In genomic region chr9:136117291-136118060, GRCh38 we compare ENCODE assay signal across 8 cellular contexts. TPM values are rescaled to one million over a fixed set of nuclear protein-coding genes. Genes with fewer than 3 reads are reported as not detected.
DNase-seq lines count a peak whose midpoint lies in the region; ATAC-seq, FAIRE-seq and TF ChIP-seq lines count a peak whose summit lies in the region.

No MANE protein-coding gene starts in this region.

- intact Hi-C loops in colonic mucosa (cut with DNase I): no loop called here

- H3K9ac ChIP-seq in GM23248: peak overlapping the region; percentile 84
- H3K9ac ChIP-seq in OCI-LY1 (ENCODE audit: low read length): peak overlapping the region; percentile 85
- peak overlapping the region; percentile 84 to 86 for H3K9ac ChIP-seq in colonic mucosa (ENCODE audit: low read depth in 2 of 2, low read length in 2 of 2)
- peak overlapping the region; percentile 77 to 79 for H3K9ac ChIP-seq in mucosa of rectum (ENCODE audit: low read depth in 1 of 2, low read length in 2 of 2)

- H3K9me2 ChIP-seq in DOHH2 (replicated peaks; ENCODE audit: control insufficient read depth, low read length) (no peaks in the 10 kb centered on the region), GM23248 (ENCODE audit: insufficient read depth) (no peaks in the 10 kb centered on the region), OCI-LY1 (ENCODE audit: low read depth, low read length) (no peaks in the 10 kb centered on the region)

- H3K9me3 ChIP-seq in DOHH2 (ENCODE audit: control insufficient read depth, insufficient read depth, low read length) (no peaks in the 10 kb centered on the region), GM23248 (ENCODE audit: low read depth) (no peaks in the 10 kb centered on the region), OCI-LY1 (ENCODE audit: low read length) (no peaks in the 10 kb centered on the region), colonic mucosa (no peaks in the 10 kb centered on the region), mucosa of rectum (ENCODE audit: control insufficient read depth in 2 of 2, low read length in 2 of 2) (no peaks in the 10 kb centered on the region)

- H3K4me3 ChIP-seq in DOHH2 (ENCODE audit: low read length) (peak overlapping the region; percentile 71), GM23248 (peak overlapping the region; percentile 76), OCI-LY1 (ENCODE audit: low read depth, low read length, poor library complexity, severe bottlenecking) (peak overlapping the region; percentile 71), colonic mucosa (peak overlapping the region; percentile 83), mucosa of rectum (ENCODE audit: low read length in 2 of 2) (peak overlapping the region; percentile 72 to 78)

- H3K27ac ChIP-seq in DOHH2 (ENCODE audit: low read depth, low read length) (peak overlapping the region; percentile 57), GM23248 (peak overlapping the region; percentile 71), OCI-LY1 (ENCODE audit: low read depth, low read length, poor library complexity, severe bottlenecking) (peak overlapping the region; percentile 2), colonic mucosa (peak overlapping the region; percentile 91), mucosa of rectum (ENCODE audit: low read depth in 2 of 2, low read length in 2 of 2) (peak overlapping the region; percentile 90 to 93)

- in situ Hi-C loops in GM23248 (cut with MboI): no loop called here

- no peak for TF ChIP-seq CTCF in DOHH2 (IDR thresholded peaks at IDR 0.05; ENCODE audit: low read depth, low read length, poor library complexity, severe bottlenecking)
- TF ChIP-seq CTCF in OCI-LY1 (IDR thresholded peaks at IDR 0.05; ENCODE audit: low read length): no peak
- TF ChIP-seq CTCF in colonic mucosa (IDR thresholded peaks at IDR 0.05): no peak

- FAIRE-seq in RCC 7860 (lab: Jason Lieb, UNC): no peak

- peak overlapping the region; percentile 16; the same call in 1 of the 2 replicates for H2AFZ ChIP-seq in GM23248
- H2AFZ ChIP-seq in OCI-LY1 (ENCODE audit: low read length): no peak overlapping the region

- H3K36me3 ChIP-seq in DOHH2 (ENCODE audit: control insufficient read depth, low read length) (peaks cover 32% of the 10 kb centered on the region), GM23248 (ENCODE audit: low read depth) (no peaks in the 10 kb centered on the region), OCI-LY1 (ENCODE audit: insufficient read depth, low read length) (peaks cover 23% of the 10 kb centered on the region), colonic mucosa (no peaks in the 10 kb centered on the region), mucosa of rectum (ENCODE audit: control insufficient read depth in 2 of 2, insufficient read depth in 2 of 2, low read length in 2 of 2) (peaks cover 10 to 14% of the 10 kb centered on the region in 2 donors)

- 37 to 40% methylated on average over 25 to 30 of the region's 30 CpGs for WGBS in GM23248 (ENCODE audit: low coverage in 1 of 2, low lambda C conversion rate in 2 of 2, missing lambda C conversion rate in 2 of 2), 2 experiments

- H4K20me1 ChIP-seq in DOHH2 (ENCODE audit: control insufficient read depth, insufficient read depth, low read depth, low read length) (no peaks in the 10 kb centered on the region), GM23248 (ENCODE audit: insufficient read depth) (no peaks in the 10 kb centered on the region), OCI-LY1 (ENCODE audit: insufficient read depth, low read length) (no peaks in the 10 kb centered on the region)

- DNase-seq in GM23248: peak; percentile 57
- DNase-seq in colonic mucosa: peak; percentile 62
- no peak for DNase-seq in germinal center (ENCODE audit: low spot score)
- DNase-seq in RCC 7860 (ENCODE audit: low spot score): no peak

- H3K4me1 ChIP-seq in DOHH2 (ENCODE audit: control insufficient read depth, low read length) (peaks cover 18% of the 10 kb centered on the region), GM23248 (ENCODE audit: insufficient read depth) (peaks cover 5% of the 10 kb centered on the region; the same call in 1 of the 2 replicates), OCI-LY1 (ENCODE audit: insufficient read depth, low read length, severe bottlenecking) (peaks cover 22% of the 10 kb centered on the region), colonic mucosa (peaks cover 16% of the 10 kb centered on the region), mucosa of rectum (ENCODE audit: control insufficient read depth in 2 of 2, insufficient read depth in 2 of 2, low read length in 2 of 2) (peaks cover 25 to 29% of the 10 kb centered on the region in 2 donors)

- H3K27me3 ChIP-seq in DOHH2 (ENCODE audit: control insufficient read depth, low read length) (no peaks in the 10 kb centered on the region), GM23248 (replicated peaks; ENCODE audit: insufficient read depth) (no peaks in the 10 kb centered on the region), OCI-LY1 (ENCODE audit: insufficient read depth, low read length) (no peaks in the 10 kb centered on the region), colonic mucosa (no peaks in the 10 kb centered on the region), mucosa of rectum (ENCODE audit: control insufficient read depth in 2 of 2, insufficient read depth in 2 of 2, low read length in 2 of 2) (no peaks in the 10 kb centered on the region)

- peak overlapping the region; percentile 88 for H3K4me2 ChIP-seq in DOHH2 (ENCODE audit: low read length)
- H3K4me2 ChIP-seq in GM23248 (ENCODE audit: unreplicated experiment): peak overlapping the region; percentile 84
- H3K4me2 ChIP-seq in OCI-LY1 (ENCODE audit: low read length): peak overlapping the region; percentile 66

- H3K79me2 ChIP-seq in DOHH2 (ENCODE audit: control insufficient read depth, low read length) (peaks cover 41% of the 10 kb centered on the region), GM23248 (ENCODE audit: insufficient read depth) (peaks cover 17% of the 10 kb centered on the region), OCI-LY1 (ENCODE audit: insufficient read depth, low read length) (no peaks in the 10 kb centered on the region)

- peaks cover 8% of the 10 kb centered on the region; the same call in 1 of the 2 replicates for H3F3A ChIP-seq in DOHH2 (ENCODE audit: control insufficient read depth, insufficient read depth)
- H3F3A ChIP-seq in GM23248 (ENCODE audit: insufficient read depth): 0 out of 2 replicates have a peak, but pooled peaks cover 6% of the 10 kb centered on the region
- no peaks in the 10 kb centered on the region for H3F3A ChIP-seq in OCI-LY1 (ENCODE audit: insufficient read depth, low read length)

- no peak for ATAC-seq in HG02981 (IDR thresholded peaks at IDR 0.05; ENCODE audit: unreplicated experiment)

RNA-seq across cellular contexts. Expression of gene TMEM250, which starts 1.2 kb away (rescaled TPM):
- 69.7 and 94.0 TPM in 2 replicates for total RNA-seq in GM23248 (2014; rRNA removed; shearing (Covaris generic))
- polyA plus RNA-seq in GM23248 (2016; fragmentation: Nextera tagmentation; extraction: Ambion mirVana): 25.2 and 25.9 TPM in 2 replicates
- 10 to 100 TPM; 40.9 to 67.2 TPM for total RNA-seq in colonic mucosa

RNA-seq across cellular contexts. Expression of gene NACC2, which starts 22.4 kb away (rescaled TPM):
- 30.7 and 35.9 TPM in 2 replicates for total RNA-seq in GM23248 (2014; rRNA removed; shearing (Covaris generic))
- 5.2 and 5.3 TPM in 2 replicates for polyA plus RNA-seq in GM23248 (2016; fragmentation: Nextera tagmentation; extraction: Ambion mirVana)
- total RNA-seq in colonic mucosa: 10 to 100 TPM; 20.3 to 21.0 TPM

Comparison
In these comparisons a context has a peak if more than half of its experiments do, and no peak if none do; other contexts are left out.
1. H3K27ac ChIP-seq: peak in every context shown above with its lines; median percentile 92 in mucosa of rectum; 91 in colonic mucosa; 71 in GM23248; 57 in DOHH2; 2 in OCI-LY1.
2. DNase-seq: peak in GM23248 (single experiment) and colonic mucosa (single experiment); none in germinal center (single experiment) and RCC 7860 (single experiment).
3. Peak in every context shown above with its lines, with median percentiles within 50 percentile points of each other: H3K4me2 ChIP-seq, H3K4me3 ChIP-seq and H3K9ac ChIP-seq.